In genomic region chr1:53145619-53145941, GRCh38 we compare ENCODE assay signal across 14 cellular contexts. TPM values are rescaled to one million over a fixed set of nuclear protein-coding genes. Genes with fewer than 3 reads are reported as not detected.
DNase-seq lines count a peak whose midpoint lies in the region; ATAC-seq and TF ChIP-seq lines count a peak whose summit lies in the region.
"Had no signal": no experiment of that assay in that cellular context is flagged by ENCODE, and none has a peak within 500 bp of the region (broad histone marks: within the 10 kb centered on the region; RNA-seq: fewer than 3 reads in every experiment).

No MANE protein-coding gene starts in this region.

- no peaks in the 10 kb centered on the region for H3K9me3 ChIP-seq in hepatocyte (ENCODE audit: low read depth)

- intact Hi-C loops in posterior vena cava (cut with DNase I): no loop called here

- POLR2A ChIA-PET in RWPE1 (lab: Yijun Ruan, JAX; ENCODE audit: low non-redundant PET): no interaction called here

- no peaks in the 10 kb centered on the region for H3K9me2 ChIP-seq in hepatocyte (replicated peaks; ENCODE audit: insufficient read depth)

- H2AFZ ChIP-seq in hepatocyte: no peak overlapping the region

- H3K4me1 ChIP-seq in hepatocyte (ENCODE audit: insufficient read depth): peaks cover 21% of the 10 kb centered on the region

- H3K27me3 ChIP-seq in hepatocyte: no peaks in the 10 kb centered on the region

- 82% methylated on average over 5 of the region's 5 CpGs for WGBS in hepatocyte (ENCODE audit: low lambda C conversion rate, missing lambda C conversion rate)

- H3K4me2 ChIP-seq in hepatocyte: peak overlapping the region; percentile 58

- no peak for DNase-seq in RWPE1 (ENCODE audit: low spot score)
- DNase-seq in hepatocyte (ENCODE audit: low spot score): no peak
- DNase-seq in posterior vena cava (ENCODE audit: low spot score): peak; percentile 26
- DNase-seq in D341Med (ENCODE audit: low spot score): no peak
- DNase-seq in kidney tubule cell (ENCODE audit: low spot score): no peak
- DNase-seq: activated CD4-positive, alpha-beta T cell treated with anti-CD3 and anti-CD28 coated beads for 36 hours; activated naive CD8-positive, alpha-beta T cell treated with anti-CD3 and anti-CD28 coated beads, Interleukin-2, amount 50 U/mL, for 24 hours; DMS 273 treated with DMSO at 0.1 percent for 48 hours; midbrain; MM.1S; T-helper 17 cell had no signal

- no peaks in the 10 kb centered on the region for H3K79me2 ChIP-seq in hepatocyte

- H3K27ac ChIP-seq in 22Rv1: peak overlapping the region; percentile 75
- H3K27ac ChIP-seq in RWPE1: peak overlapping the region; percentile 77
- peak overlapping the region; percentile 95 for H3K27ac ChIP-seq in hepatocyte

- H4K20me1 ChIP-seq in hepatocyte (ENCODE audit: insufficient read depth, poor library complexity, severe bottlenecking): no peaks in the 10 kb centered on the region

- TF ChIP-seq CTCF in 22Rv1 (IDR thresholded peaks at IDR 0.05): no peak
- no peak for TF ChIP-seq CTCF in RWPE1 (conservative IDR thresholded peaks at IDR 0.05; ENCODE audit: low read depth)
- TF ChIP-seq CTCF in hepatocyte (IDR thresholded peaks at IDR 0.05; ENCODE audit: poor library complexity): no peak

- no peaks in the 10 kb centered on the region for H3K36me3 ChIP-seq in hepatocyte (replicated peaks; ENCODE audit: insufficient read depth, low read depth)

- CTCF ChIA-PET in RWPE1 (lab: Yijun Ruan, JAX): interaction anchor here (0.6 kb wide), 1 partner anchor 8 kb away, joined by 3 read pairs; no protein-coding TSS in a partner anchor

- ATAC-seq in HG03342 (IDR thresholded peaks at IDR 0.05; ENCODE audit: unreplicated experiment): no peak
- no peak for ATAC-seq in HG02885 (IDR thresholded peaks at IDR 0.05; ENCODE audit: poor library complexity, unreplicated experiment)
- ATAC-seq: activated CD4-positive, alpha-beta T cell treated with anti-CD3 and anti-CD28 coated beads for 36 hours; activated naive CD8-positive, alpha-beta T cell treated with anti-CD3 and anti-CD28 coated beads, Interleukin-2, amount 50 U/mL, for 24 hours; T-helper 17 cell had no signal

- H3K4me3 ChIP-seq in hepatocyte: no peak overlapping the region

RNA-seq across cellular contexts. Expression of gene SLC1A7, which starts 3.1 kb away (rescaled TPM):
- total RNA-seq in hepatocyte: not detected in 2 replicates
- polyA plus RNA-seq in hepatocyte: 0.46 TPM in 1 of 2 replicates, not detected in the other
- 1 to 10 TPM; 1.7 to 2.5 TPM for total RNA-seq in posterior vena cava
- total RNA-seq: activated CD4-positive, alpha-beta T cell treated with anti-CD3 and anti-CD28 coated beads for 36 hours; T-helper 17 cell had no signal

RNA-seq across cellular contexts. Expression of gene CPT2, which starts 51.0 kb away (rescaled TPM):
- total RNA-seq in hepatocyte (25.0 and 29.3 TPM in 2 replicates), posterior vena cava (10 to 100 TPM in 1 of 2 donors, 1 to 10 TPM in 1; 9.6 to 16.6 TPM)
- polyA plus RNA-seq in hepatocyte: 22.8 and 29.1 TPM in 2 replicates
